30 cellular contexts compared by ENCODE assay signal in the genomic region with DNA sequence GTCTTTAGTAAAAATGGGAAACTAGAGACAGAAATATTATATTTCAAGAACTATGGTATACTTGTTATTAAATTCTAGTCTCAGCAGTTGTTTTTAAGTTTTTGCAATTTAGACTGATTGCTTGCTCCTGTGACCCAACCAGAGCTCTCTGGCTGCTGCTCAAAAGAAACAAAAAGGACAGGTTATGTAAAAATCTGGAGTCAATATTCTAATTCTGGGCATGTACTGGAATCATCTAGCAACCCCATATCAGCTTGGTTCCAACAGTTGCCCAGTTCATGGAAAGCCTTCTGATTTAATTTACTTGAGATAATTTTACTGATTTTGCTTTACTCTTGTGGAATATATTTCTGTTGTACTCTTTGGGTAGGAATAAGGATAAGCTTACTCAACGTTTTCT.
"Had no signal": no experiment of that assay in that cellular context is flagged by ENCODE, and none has a peak within 500 bp of the region (broad histone marks: within the 10 kb centered on the region; RNA-seq: fewer than 3 reads in every experiment).

No MANE protein-coding gene starts in this region.

- ATAC-seq: naive thymus-derived CD4-positive, alpha-beta T cell; psoas muscle; right cardiac atrium; sciatic nerve; stimulated activated memory B cell treated with anti-CD40 and anti-IgM and Interleukin-4, amounts not matched to agents 10 μg/mL and 1 μg/mL and 100 μg/mL, for 72 hours; stimulated activated naive CD8-positive, alpha-beta T cell treated with anti-CD3 and anti-CD28 coated beads, Interleukin-15, amount 100 ng/mL, for 72 hours; stimulated activated naive CD8-positive, alpha-beta T cell treated with anti-CD3 and anti-CD28 coated beads, Interleukin-15, Interleukin-2, amounts not matched to agents 100 U/mL and 50 U/mL, for 24 hours; upper lobe of right lung had no signal

- DNase-seq: naive thymus-derived CD4-positive, alpha-beta T cell; occipital lobe; ovary; psoas muscle; right cardiac atrium; stimulated activated CD4-positive, alpha-beta T cell treated with anti-CD3 and anti-CD28 coated beads, Interleukin-12 subunit alpha, Interleukin-12 subunit beta, amount 100 ng/mL, for 4 hours; stimulated activated CD4-positive, alpha-beta T cell treated with anti-CD3 and anti-CD28 coated beads, Interleukin-1b, Interleukin-23, amount 100 ng/mL, for 48 hours; stimulated activated CD4-positive, alpha-beta T cell treated with anti-CD3 and anti-CD28 coated beads, Interleukin-4, amount 100 ng/mL, for 1 hour; stimulated activated CD4-positive, alpha-beta T cell treated with anti-CD3 and anti-CD28 coated beads, Interleukin-4, amount 100 ng/mL, for 4 hours; stimulated activated CD8-positive, alpha-beta memory T cell treated with anti-CD3 and anti-CD28 coated beads, Interleukin-4, amount 100 ng/mL, for 48 hours; stimulated activated naive CD4-positive, alpha-beta T cell; stimulated activated naive CD8-positive, alpha-beta T cell treated with anti-CD3 and anti-CD28 coated beads, Interleukin-15, amount 100 ng/mL, for 72 hours; stimulated activated naive CD8-positive, alpha-beta T cell treated with anti-CD3 and anti-CD28 coated beads, Interleukin-15, Interleukin-2, amounts not matched to agents 100 U/mL and 50 U/mL, for 24 hours; substantia nigra; testis; tibial artery; transverse colon; upper lobe of right lung; uterus had no signal

- H3K27ac Mint-ChIP-seq: naive thymus-derived CD4-positive, alpha-beta T cell; nephron; neural progenitor cell; progenitor cell of endocrine pancreas; stimulated activated memory B cell treated with anti-CD40 and anti-IgM and Interleukin-4, amounts not matched to agents 10 μg/mL and 1 μg/mL and 100 μg/mL, for 72 hours; stimulated activated naive CD8-positive, alpha-beta T cell treated with anti-CD3 and anti-CD28 coated beads, Interleukin-15, amount 100 ng/mL, for 72 hours; type B pancreatic cell had no signal

- H3K4me3 Mint-ChIP-seq: naive thymus-derived CD4-positive, alpha-beta T cell; nephron; neural progenitor cell; stimulated activated memory B cell treated with anti-CD40 and anti-IgM and Interleukin-4, amounts not matched to agents 10 μg/mL and 1 μg/mL and 100 μg/mL, for 72 hours; stimulated activated naive CD8-positive, alpha-beta T cell treated with anti-CD3 and anti-CD28 coated beads, Interleukin-15, amount 100 ng/mL, for 72 hours; type B pancreatic cell had no signal

- H3K36me3 Mint-ChIP-seq: neural progenitor cell, type B pancreatic cell had no signal

- H3K4me3 ChIP-seq: neural progenitor cell, ovary, psoas muscle, skin epidermis, smooth muscle cell, spleen, suprapubic skin, testis, tibial artery, transverse colon, upper lobe of right lung, uterus had no signal

- H3K27me3 Mint-ChIP-seq: progenitor cell of endocrine pancreas; stimulated activated memory B cell treated with anti-CD40 and anti-IgM and Interleukin-4, amounts not matched to agents 10 μg/mL and 1 μg/mL and 100 μg/mL, for 72 hours had no signal

- H3K4me1 ChIP-seq: neural progenitor cell, parathyroid adenoma, psoas muscle, suprapubic skin, testis, tibial artery, upper lobe of right lung, uterus had no signal

- H3K27ac ChIP-seq: neural progenitor cell, ovary, parathyroid adenoma, psoas muscle, skin epidermis, spleen, suprapubic skin, testis, tibial artery, transverse colon, upper lobe of right lung, uterus had no signal

- H3K36me3 ChIP-seq: neural progenitor cell, ovary, spleen, suprapubic skin, tibial artery, transverse colon, upper lobe of right lung, uterus had no signal

- H3K27me3 ChIP-seq: neural progenitor cell, ovary, suprapubic skin, testis, transverse colon, upper lobe of right lung, uterus had no signal

- H3K9me3 ChIP-seq: ovary, suprapubic skin, testis, tibial artery, upper lobe of right lung, uterus had no signal

- H3K4me1 Mint-ChIP-seq: nephron, neural progenitor cell had no signal
